23 cellular contexts compared by ENCODE assay signal in genomic region chr1:175874081-175874480, GRCh38.
"Had no signal": no experiment of that assay in that cellular context is flagged by ENCODE, and none has a peak within 500 bp of the region (broad histone marks: within the 10 kb centered on the region; RNA-seq: fewer than 3 reads in every experiment).

No MANE protein-coding gene starts in this region.

- H3K4me2 ChIP-seq: neural progenitor cell had no signal

- H3K79me2 ChIP-seq: parathyroid adenoma had no signal

- H3K9ac ChIP-seq: neural progenitor cell, parathyroid adenoma had no signal

- ATAC-seq: natural killer cell; psoas muscle; right cardiac atrium; right lobe of liver; stimulated activated effector memory CD8-positive, alpha-beta T cell treated with anti-CD3 and anti-CD28 coated beads, Interleukin-12 subunit alpha, Interleukin-12 subunit beta, amount 100 ng/mL, for 72 hours; upper lobe of right lung had no signal

- DNase-seq: natural killer cell; occipital lobe; ovary; psoas muscle; right cardiac atrium; right lobe of liver; sigmoid colon; small intestine; stimulated activated CD4-positive, alpha-beta T cell treated with anti-CD3 and anti-CD28 coated beads, Interleukin-15, amount 100 ng/mL, for 24 hours; stimulated activated CD4-positive, alpha-beta T cell treated with anti-CD3 and anti-CD28 coated beads, Interleukin-2, amount 100 ng/mL, for 24 hours; stimulated activated CD4-positive, alpha-beta T cell treated with anti-CD3 and anti-CD28 coated beads, Interleukin-2, amount 100 ng/mL, for 48 hours; stimulated activated CD4-positive, alpha-beta T cell treated with anti-CD3 and anti-CD28 coated beads, Interleukin-4, amount 100 ng/mL, for 24 hours; stimulated activated naive B cell treated with anti-CD40 and anti-IgM and Interleukin-4, amounts not matched to agents 10 μg/mL and 1 μg/mL and 100 μg/mL, for 72 hours; stimulated activated naive CD4-positive, alpha-beta T cell treated with Interleukin-2 at 50 U/mL for 16 hours; stomach; thyroid gland; upper lobe of right lung; uterus had no signal

- H3K4me1 ChIP-seq: neural progenitor cell, parathyroid adenoma, psoas muscle, right lobe of liver, sigmoid colon, stomach, thyroid gland, tibial nerve, upper lobe of right lung, uterus had no signal

- H3K9me3 ChIP-seq: ovary, psoas muscle, right lobe of liver, sigmoid colon, stomach, thoracic aorta, thyroid gland, tibial nerve, upper lobe of right lung, uterus had no signal

- H3K27me3 ChIP-seq: neural progenitor cell, ovary, right lobe of liver, sigmoid colon, stomach, thyroid gland, tibial nerve, upper lobe of right lung, uterus had no signal

- H3K27ac ChIP-seq: neural progenitor cell, ovary, parathyroid adenoma, psoas muscle, right lobe of liver, sigmoid colon, stomach, thoracic aorta, thyroid gland, tibial nerve, upper lobe of right lung, uterus had no signal

- H3K36me3 ChIP-seq: neural progenitor cell, ovary, right lobe of liver, sigmoid colon, stomach, thoracic aorta, thyroid gland, tibial nerve, upper lobe of right lung, uterus had no signal

- H3K4me3 ChIP-seq: neural progenitor cell, ovary, psoas muscle, right lobe of liver, sigmoid colon, stomach, thoracic aorta, thyroid gland, tibial nerve, upper lobe of right lung, uterus had no signal

- H2AFZ ChIP-seq: neural progenitor cell, parathyroid adenoma had no signal
